In the genomic region with DNA sequence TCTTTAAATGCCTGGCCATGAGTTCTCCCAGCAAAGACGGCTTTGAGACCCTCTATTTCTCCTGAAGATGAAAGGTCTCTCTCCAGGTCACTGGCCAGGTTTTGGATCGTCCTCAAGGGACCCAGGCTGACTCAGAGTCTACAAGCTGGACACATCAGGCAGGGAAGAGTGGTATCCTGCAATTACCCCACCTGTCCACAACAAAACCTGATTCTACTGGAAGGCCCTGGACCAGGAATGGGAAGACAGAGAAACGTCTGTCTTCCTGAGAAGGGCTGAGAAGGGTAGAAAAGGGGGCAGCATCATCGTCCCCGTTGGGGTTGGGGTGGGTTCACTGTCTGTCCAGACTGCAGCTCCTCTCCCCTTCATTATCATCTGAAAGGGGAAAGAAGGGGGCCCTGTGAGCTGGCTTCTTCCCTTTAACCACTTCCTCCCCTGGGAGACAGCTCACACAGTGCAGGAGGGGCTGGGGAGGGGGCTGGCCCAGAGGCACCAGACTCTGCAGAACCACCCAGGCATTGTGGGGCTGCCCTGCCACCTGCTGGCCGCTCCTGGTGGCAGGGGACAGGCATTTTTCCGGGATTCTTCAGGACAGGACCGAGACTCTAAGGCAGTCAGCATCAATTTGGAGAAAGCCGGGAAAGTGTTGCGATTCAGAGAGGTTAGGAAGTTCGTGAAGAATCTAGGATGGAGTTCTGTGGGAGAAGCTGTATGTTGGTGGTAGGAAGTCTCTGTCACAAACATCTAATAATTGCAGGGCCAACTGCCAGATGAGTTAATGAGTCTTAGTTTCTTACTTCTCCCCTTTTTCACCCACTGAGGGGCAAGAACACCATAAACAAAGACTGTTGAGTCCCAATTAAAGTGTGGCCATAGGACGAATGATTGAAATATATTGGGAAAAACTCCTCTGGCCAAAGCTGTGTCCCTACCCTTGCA, we compare ENCODE assay signal across 8 cellular contexts. TPM values are rescaled to one million over a fixed set of nuclear protein-coding genes. Genes with fewer than 3 reads are reported as not detected.
DNase-seq lines count a peak whose midpoint lies in the region; ATAC-seq and TF ChIP-seq lines count a peak whose summit lies in the region.

No MANE protein-coding gene starts in this region.

- H3K27ac Mint-ChIP-seq in GM23338: peak overlapping the region; percentile 67; the same call in 1 of the 2 replicates

- H3K4me3 Mint-ChIP-seq in GM23338: no peak overlapping the region

- intact Hi-C loops in body of pancreas (cut with DNase I): loop anchor here (5.0 kb wide), 1 partner anchor 473 kb away; no protein-coding TSS in a partner anchor

- TF ChIP-seq POLR2A in body of pancreas (IDR thresholded peaks at IDR 0.05): no peak

- DNase-seq in AG10803 (ENCODE audit: low read depth) (peak; percentile 44), GM23338 (ENCODE audit: low spot score) (peak; percentile 92), RPMI7951 (ENCODE audit: low read depth) (peak; percentile 46), body of pancreas (peak; percentile 16 to 49 (median 35)), iPS-NIHi11 (ENCODE audit: low spot score) (peak; percentile 82), SHP77 treated with DMSO at 0.1 percent for 48 hours (lab: John Stamatoyannopoulos, UW) (no peak)
- DNase-seq in stimulated activated CD4-positive, alpha-beta T cell treated with anti-CD3 and anti-CD28 coated beads, Interleukin-12 subunit alpha, Interleukin-12 subunit beta, amount 100 ng/mL, for 4 hours: peak; percentile 25

- peaks cover 26% of the 10 kb centered on the region for H3K36me3 ChIP-seq in GM23338 (ENCODE audit: insufficient read depth)
- H3K36me3 ChIP-seq in body of pancreas (replicated peaks in 1 of 2; ENCODE audit: insufficient read depth in 1 of 2, low read depth in 2 of 2): no peaks in the 10 kb centered on the region

- peak; percentile 80 for TF ChIP-seq CTCF in AG10803 (conservative IDR thresholded peaks at IDR 0.05; ENCODE audit: low read length)
- peak; percentile 97 to 98 for TF ChIP-seq CTCF in GM23338 (conservative IDR thresholded peaks at IDR 0.05; ENCODE audit: low read depth in 2 of 2)
- TF ChIP-seq CTCF in body of pancreas (IDR thresholded peaks at IDR 0.05): peak; percentile 55 to 76 (median 69)

- H3K4me3 ChIP-seq in AG10803 (ENCODE audit: low read length) (no peak overlapping the region), GM23338 (peak overlapping the region; percentile 43; the same call in 1 of the 2 replicates), body of pancreas (no peak overlapping the region)

- H3K4me2 ChIP-seq in GM23338: peak overlapping the region; percentile 76

- H3K4me1 Mint-ChIP-seq in GM23338: peaks cover 25% of the 10 kb centered on the region

- peak; percentile 99 for ATAC-seq in GM23338
- ATAC-seq in body of pancreas: peak; percentile 42
- ATAC-seq in HG02678 (IDR thresholded peaks at IDR 0.05; ENCODE audit: unreplicated experiment): no peak

- peaks cover 65% of the 10 kb centered on the region for H3K36me3 Mint-ChIP-seq in GM23338 (ENCODE audit: low read depth)

- peaks cover 19% of the 10 kb centered on the region for H3K4me1 ChIP-seq in GM23338 (ENCODE audit: insufficient read depth)
- H3K4me1 ChIP-seq in body of pancreas: no peaks in the 10 kb centered on the region

- H4K20me1 ChIP-seq in GM23338 (replicated peaks; ENCODE audit: insufficient read depth): peaks cover 24% of the 10 kb centered on the region

- peaks cover 4% of the 10 kb centered on the region for H3K27me3 Mint-ChIP-seq in GM23338 (ENCODE audit: insufficient read depth, low read depth, poor library complexity)

- H3K27me3 ChIP-seq in GM23338 (ENCODE audit: insufficient read depth) (no peaks in the 10 kb centered on the region), body of pancreas (no peaks in the 10 kb centered on the region)

- no peaks in the 10 kb centered on the region for H3K9me2 ChIP-seq in GM23338 (ENCODE audit: insufficient read depth)

- H2AFZ ChIP-seq in GM23338: no peak overlapping the region

- WGBS in body of pancreas, 2 donors: 18 to 21% methylated on average over 11 to 12 of the region's 12 CpGs

- H3K79me2 ChIP-seq in GM23338 (replicated peaks; ENCODE audit: insufficient read depth): no peaks in the 10 kb centered on the region; the same call in 1 of the 2 replicates

- no peaks in the 10 kb centered on the region for H3K9me3 ChIP-seq in body of pancreas

- peak overlapping the region; percentile 67; the same call in 1 of the 2 replicates for H3K27ac ChIP-seq in GM23338 (ENCODE audit: low read depth)
- H3K27ac ChIP-seq in body of pancreas: no peak overlapping the region

- H3F3A ChIP-seq in GM23338 (replicated peaks; ENCODE audit: low read depth): peaks cover 10% of the 10 kb centered on the region

- peaks cover 26% of the 10 kb centered on the region for H3K9me3 Mint-ChIP-seq in GM23338

TF ChIP-seq in GM23338, 12 proteins besides CTCF, POLR2A, EP300 and RAD21 (continues in another document):
- TF ChIP-seq STAT1 (IDR thresholded peaks at IDR 0.05; ENCODE audit: unreplicated experiment): no peak
- no peak for TF ChIP-seq JUNB (IDR thresholded peaks at IDR 0.05; ENCODE audit: unreplicated experiment)
- no peak for TF ChIP-seq EZH2phosphoT487 (IDR thresholded peaks at IDR 0.05; ENCODE audit: unreplicated experiment)
- no peak for TF ChIP-seq CREB1 (CRISPR knock-in tag; IDR thresholded peaks at IDR 0.05; ENCODE audit: low read depth)
- TF ChIP-seq, protein P1, sequence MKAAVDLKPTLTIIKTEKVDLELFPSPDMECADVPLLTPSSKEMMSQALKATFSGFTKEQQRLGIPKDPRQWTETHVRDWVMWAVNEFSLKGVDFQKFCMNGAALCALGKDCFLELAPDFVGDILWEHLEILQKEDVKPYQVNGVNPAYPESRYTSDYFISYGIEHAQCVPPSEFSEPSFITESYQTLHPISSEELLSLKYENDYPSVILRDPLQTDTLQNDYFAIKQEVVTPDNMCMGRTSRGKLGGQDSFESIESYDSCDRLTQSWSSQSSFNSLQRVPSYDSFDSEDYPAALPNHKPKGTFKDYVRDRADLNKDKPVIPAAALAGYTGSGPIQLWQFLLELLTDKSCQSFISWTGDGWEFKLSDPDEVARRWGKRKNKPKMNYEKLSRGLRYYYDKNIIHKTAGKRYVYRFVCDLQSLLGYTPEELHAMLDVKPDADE (IDR thresholded peaks at IDR 0.05): no peak
- no peak for TF ChIP-seq POLR2AphosphoS5 (IDR thresholded peaks at IDR 0.05; ENCODE audit: low read depth)
- no peak for TF ChIP-seq NANOG (IDR thresholded peaks at IDR 0.05; ENCODE audit: borderline replicate concordance)
- TF ChIP-seq ZNF331 (CRISPR knock-in tag; IDR thresholded peaks at IDR 0.05; ENCODE audit: low read depth): no peak

RNA-seq across cellular contexts. Expression of a gene that starts 57.6 kb away (rescaled TPM):
- total RNA-seq in GM23338 (2014; rRNA removed; shearing (Covaris generic)): 13.8 and 32.5 TPM in 2 replicates
- 13.8 and 19.2 TPM in 2 replicates for polyA plus RNA-seq in GM23338 (2016; fragmentation: Nextera tagmentation; extraction: Ambion mirVana)
- total RNA-seq in RPMI7951 (2014; rRNA removed; shearing (Covaris generic)): not detected in 2 replicates
- not detected for total RNA-seq in body of pancreas

Comparison
In these comparisons a context has a peak if more than half of its experiments do, and no peak if none do; other contexts are left out.
1. RNA of a gene that starts 57.6 kb away (total RNA-seq): 13.8 to 32.5 TPM in GM23338; not detected in RPMI7951 and not detected in body of pancreas; every median in the first group is over 10 times any median in the second.
2. Peak in every context shown above with its lines, with median percentiles within 50 percentile points of each other: CTCF ChIP-seq.